ENCODE assay signal across 15 cellular contexts in genomic region chr10:4191354-4191753, GRCh38.
"Had no signal": no experiment of that assay in that cellular context is flagged by ENCODE, and none has a peak within 500 bp of the region (broad histone marks: within the 10 kb centered on the region; RNA-seq: fewer than 3 reads in every experiment).

No MANE protein-coding gene starts in this region.

- H3K36me3 ChIP-seq: gastroesophageal sphincter, lower lobe of right lung, transverse colon, WERI-Rb-1 had no signal

- H3K4me3 ChIP-seq: gastroesophageal sphincter, lower lobe of right lung, transverse colon had no signal

- DNase-seq: activated CD4-positive, alpha-beta T cell treated with anti-CD3 and anti-CD28 coated beads for 1 hour; activated CD8-positive, alpha-beta memory T cell treated with anti-CD3 and anti-CD28 coated beads for 24 hours; activated CD8-positive, alpha-beta memory T cell treated with anti-CD3 and anti-CD28 coated beads, Interleukin-2, amount 50 U/mL, for 48 hours; activated effector memory CD4-positive, alpha-beta T cell treated with anti-CD3 and anti-CD28 coated beads, Interleukin-2, amount 50 U/mL, for 16 hours; activated naive CD4-positive, alpha-beta T cell treated with anti-CD3 and anti-CD28 coated beads, Interleukin-2, amount 50 U/mL, for 16 hours; activated T-cell treated with anti-CD3 and anti-CD28 coated beads, Interleukin-2, amount 50 U/mL, for 72 hours; effector CD4-positive, alpha-beta T cell; lower lobe of right lung; stimulated activated CD8-positive, alpha-beta memory T cell treated with anti-CD3 and anti-CD28 coated beads, Interleukin-4, amount 100 ng/mL, for 48 hours; stimulated activated naive CD8-positive, alpha-beta T cell treated with anti-CD3 and anti-CD28 coated beads, Interleukin-15, Interleukin-2, amounts not matched to agents 100 U/mL and 50 U/mL, for 24 hours; T-helper 17 cell; transverse colon; WERI-Rb-1 had no signal

- H3K4me1 ChIP-seq: lower lobe of right lung, parathyroid adenoma had no signal

- H3K9me3 ChIP-seq: gastroesophageal sphincter, lower lobe of right lung, transverse colon had no signal

- H3K27ac ChIP-seq: gastroesophageal sphincter, lower lobe of right lung, parathyroid adenoma, transverse colon, WERI-Rb-1 had no signal

- H3K27me3 ChIP-seq: gastroesophageal sphincter, transverse colon had no signal
